In the genomic region with DNA sequence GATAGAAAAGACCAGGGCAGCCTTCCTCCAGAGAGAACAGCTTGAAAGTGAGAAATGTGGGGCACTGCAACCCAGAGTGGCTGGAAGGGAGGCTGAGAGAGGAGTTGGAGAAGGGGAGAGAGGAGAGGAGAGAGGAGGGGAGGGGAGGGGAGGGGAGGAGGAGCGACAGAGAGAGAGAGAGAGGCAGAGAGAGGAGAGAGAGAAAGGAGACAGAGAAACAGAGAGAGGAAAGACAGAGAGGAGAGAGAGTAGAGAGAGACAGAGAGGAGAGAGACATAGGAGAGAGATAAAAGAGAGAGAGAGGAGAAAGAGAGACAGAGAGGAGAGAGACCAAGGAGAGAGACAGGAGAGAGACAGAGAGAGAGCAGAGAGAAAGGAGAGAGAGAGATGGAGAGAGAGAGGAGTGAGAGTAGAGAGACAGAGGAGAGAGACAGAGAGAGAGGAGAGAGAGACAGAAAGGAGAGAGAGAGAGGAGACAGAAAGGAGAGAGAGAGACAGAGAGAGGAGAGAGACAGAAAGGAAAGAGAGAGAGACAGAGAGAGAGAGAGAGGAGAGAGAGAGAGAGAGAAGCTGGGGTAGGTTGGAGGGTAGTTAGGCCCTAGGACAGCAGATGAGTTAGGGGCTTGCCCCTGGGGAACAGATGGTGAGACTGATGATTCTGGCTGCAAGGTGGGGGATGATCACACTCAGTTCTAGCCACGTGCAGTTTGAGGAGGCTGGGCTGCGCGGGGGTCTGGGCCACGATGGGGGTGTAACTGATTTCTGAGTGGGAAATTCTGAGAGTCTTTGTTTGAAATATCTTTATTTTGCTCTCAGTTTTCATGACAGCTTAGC, we compare ENCODE assay signal across 14 cellular contexts. TPM values are rescaled to one million over a fixed set of nuclear protein-coding genes. Genes with fewer than 3 reads are reported as not detected.
A peak's percentile ranks its signal among the peaks of the same experiment; 100 is the strongest.
DNase-seq lines count a peak whose midpoint lies in the region; ATAC-seq and TF ChIP-seq lines count a peak whose summit lies in the region.
"Had no signal": no experiment of that assay in that cellular context is flagged by ENCODE, and none has a peak within 500 bp of the region (broad histone marks: within the 10 kb centered on the region; RNA-seq: fewer than 3 reads in every experiment).

No MANE protein-coding gene starts in this region.

- H3K27me3 Mint-ChIP-seq in activated T-helper 2 cell treated with anti-CD3 and anti-CD28 coated beads, Interferon-gamma antibody, Interleukin-2, Interleukin-4, amounts not matched to agents 10 μg/mL and 5 μg/mL and 100 μg/mL, durations not matched to agents 14 hours and 24 hours and 36 hours (ENCODE audit: low read depth): no peaks in the 10 kb centered on the region

- peak overlapping the region; percentile 31 for H3K27ac Mint-ChIP-seq in activated T-helper 2 cell treated with anti-CD3 and anti-CD28 coated beads, Interferon-gamma antibody, Interleukin-2, Interleukin-4, amounts not matched to agents 10 μg/mL and 5 μg/mL and 100 μg/mL, durations not matched to agents 14 hours and 24 hours and 36 hours

- H3K23ac ChIP-seq in mesenchymal stem cell (ENCODE audit: low read length in 2 of 2): no peak overlapping the region

- H4K8ac ChIP-seq in mesenchymal stem cell (ENCODE audit: low read length): no peak overlapping the region

- H3K14ac ChIP-seq in mesenchymal stem cell (ENCODE audit: low read length in 2 of 2): no peak overlapping the region

- no peak overlapping the region for H3K4me2 ChIP-seq in mesenchymal stem cell (ENCODE audit: low read length, poor library complexity, severe bottlenecking)
- H3K4me2 ChIP-seq: BLaER1 treated with 17β-estradiol and CSF1 and Interleukin-3, amounts not matched to agents 10 nM and 100 nM had no signal

- H3K79me1 ChIP-seq in mesenchymal stem cell (replicated peaks; ENCODE audit: low read length, poor library complexity, severe bottlenecking): peaks cover 2% of the 10 kb centered on the region

- DNase-seq in left ventricle myocardium inferior (peak; percentile 8), right cardiac atrium (no peak), mesenchymal stem cell (peak; percentile 47), aorta (peak; percentile 14 to 21), NCI-H446 treated with DMSO at 0.1 percent for 48 hours (lab: John Stamatoyannopoulos, UW) (no peak), GDM1 (lab: John Stamatoyannopoulos, UW) (no peak)
- no peak for DNase-seq in activated T-helper 2 cell treated with anti-CD3 and anti-CD28 coated beads, Interferon-gamma antibody, Interleukin-2, Interleukin-4, amounts not matched to agents 10 μg/mL and 5 μg/mL and 100 μg/mL, durations not matched to agents 14 hours and 24 hours and 36 hours (ENCODE audit: low spot score)
- DNase-seq: gastrocnemius medialis, kidney glomerular epithelial cell, occipital lobe had no signal

- H2AK5ac ChIP-seq in mesenchymal stem cell (ENCODE audit: low read length, severe bottlenecking): no peak overlapping the region

- H3K27ac ChIP-seq in left ventricle myocardium inferior (replicated peaks) (no peak overlapping the region), right cardiac atrium (ENCODE audit: low read length) (no peak overlapping the region), mesenchymal stem cell (ENCODE audit: low read length, poor library complexity, severe bottlenecking) (no peak overlapping the region), aorta (ENCODE audit: low read depth in 1 of 2, low read length in 2 of 2) (no peak overlapping the region)
- H3K27ac ChIP-seq: gastrocnemius medialis, spleen had no signal

- H3K36me3 ChIP-seq in left ventricle myocardium inferior (no peaks in the 10 kb centered on the region), mesenchymal stem cell (ENCODE audit: control insufficient read depth in 1 of 2, insufficient read depth in 2 of 2, low read depth in 1 of 2, low read length in 2 of 2) (no peaks in the 10 kb centered on the region), aorta (ENCODE audit: control insufficient read depth in 1 of 2, insufficient read depth in 2 of 2, low read length in 1 of 2) (no peaks in the 10 kb centered on the region)
- H3K36me3 ChIP-seq: BLaER1 treated with 17β-estradiol and CSF1 and Interleukin-3, amounts not matched to agents 10 nM and 100 nM; gastrocnemius medialis; spleen had no signal

- H3K4ac ChIP-seq in mesenchymal stem cell (ENCODE audit: low read depth in 1 of 2, low read length in 2 of 2): no peak overlapping the region

- no peak overlapping the region for H2BK5ac ChIP-seq in mesenchymal stem cell (ENCODE audit: low read depth, low read length, poor library complexity, severe bottlenecking)

- no peak overlapping the region for H2BK15ac ChIP-seq in mesenchymal stem cell (ENCODE audit: low read depth, poor library complexity, severe bottlenecking)

- H2BK12ac ChIP-seq in mesenchymal stem cell (ENCODE audit: low read length in 2 of 2): no peak overlapping the region

- intact Hi-C loops in left ventricle myocardium inferior (cut with micrococcal nuclease): loop anchor here (5.0 kb wide), 1 partner anchor 144 kb away; no protein-coding TSS in a partner anchor
- intact Hi-C loops in right cardiac atrium (cut with DNase I): loop anchor here in 3 of 4 donors (5.0 to 10.0 kb wide), 3 partner anchors 132 to 154 kb away; partner anchors contain the start of genes FRMD8 (in 1 of the 3) and SLC25A45 (in 1 of the 3)
- intact Hi-C loops in activated T-helper 2 cell treated with anti-CD3 and anti-CD28 coated beads, Interferon-gamma antibody, Interleukin-2, Interleukin-4, amounts not matched to agents 10 μg/mL and 5 μg/mL and 100 μg/mL, durations not matched to agents 14 hours and 24 hours and 36 hours (cut with micrococcal nuclease): no loop called here
- intact Hi-C loops in aorta (cut with DNase I): loop anchor here in 1 of 2 donors (5.0 kb wide), 1 partner anchor 149 kb away; no protein-coding TSS in a partner anchor

- H3K4me1 Mint-ChIP-seq in activated T-helper 2 cell treated with anti-CD3 and anti-CD28 coated beads, Interferon-gamma antibody, Interleukin-2, Interleukin-4, amounts not matched to agents 10 μg/mL and 5 μg/mL and 100 μg/mL, durations not matched to agents 14 hours and 24 hours and 36 hours (ENCODE audit: low read depth): peaks cover 3% of the 10 kb centered on the region

- H3K4me1 ChIP-seq in left ventricle myocardium inferior (no peaks in the 10 kb centered on the region), right cardiac atrium (ENCODE audit: control insufficient read depth, insufficient read depth, low read length) (no peaks in the 10 kb centered on the region), mesenchymal stem cell (ENCODE audit: control insufficient read depth, insufficient read depth, low read depth, low read length) (no peaks in the 10 kb centered on the region), aorta (ENCODE audit: control insufficient read depth in 1 of 2, insufficient read depth in 2 of 2, low read length in 2 of 2) (no peaks in the 10 kb centered on the region)
- H3K4me1 ChIP-seq: gastrocnemius medialis, spleen had no signal

- no peak overlapping the region for H3K4me3 ChIP-seq in left ventricle myocardium inferior
- H3K4me3 ChIP-seq in right cardiac atrium (ENCODE audit: low read length): no peak overlapping the region
- H3K4me3 ChIP-seq in mesenchymal stem cell (ENCODE audit: insufficient read depth in 1 of 2, low read depth in 1 of 2, low read length in 2 of 2): no peak overlapping the region
- no peak overlapping the region for H3K4me3 ChIP-seq in aorta (ENCODE audit: low read length in 2 of 2)
- H3K4me3 ChIP-seq: BLaER1 treated with 17β-estradiol and CSF1 and Interleukin-3, amounts not matched to agents 10 nM and 100 nM; gastrocnemius medialis; spleen had no signal

- H3K4me3 Mint-ChIP-seq in activated T-helper 2 cell treated with anti-CD3 and anti-CD28 coated beads, Interferon-gamma antibody, Interleukin-2, Interleukin-4, amounts not matched to agents 10 μg/mL and 5 μg/mL and 100 μg/mL, durations not matched to agents 14 hours and 24 hours and 36 hours (ENCODE audit: low read depth): no peak overlapping the region

- WGBS in right cardiac atrium: 66% methylated on average over 5 of the region's 5 CpGs
- 75% methylated on average over 5 of the region's 5 CpGs for WGBS in mesenchymal stem cell
- WGBS in aorta, 2 donors: 59 to 70% methylated on average over 5 of the region's 5 CpGs

- H3K9ac ChIP-seq in mesenchymal stem cell (ENCODE audit: low read length): peak overlapping the region; percentile 38
- H3K9ac ChIP-seq: BLaER1 treated with 17β-estradiol and CSF1 and Interleukin-3, amounts not matched to agents 10 nM and 100 nM had no signal

- no peak for ATAC-seq in right cardiac atrium
- ATAC-seq in aorta (ENCODE audit: low FRiP score): no peak
- ATAC-seq in GM18511 (IDR thresholded peaks at IDR 0.05; ENCODE audit: unreplicated experiment): no peak
- ATAC-seq: activated CD4-positive, CD25-positive, alpha-beta regulatory T cell treated with anti-CD3 and anti-CD28 coated beads, Interleukin-2, amount 50 U/mL, for 24 hours; gastrocnemius medialis had no signal

- H3K36me3 Mint-ChIP-seq in activated T-helper 2 cell treated with anti-CD3 and anti-CD28 coated beads, Interferon-gamma antibody, Interleukin-2, Interleukin-4, amounts not matched to agents 10 μg/mL and 5 μg/mL and 100 μg/mL, durations not matched to agents 14 hours and 24 hours and 36 hours (ENCODE audit: low read depth): no peaks in the 10 kb centered on the region

- no peaks in the 10 kb centered on the region for H3K9me3 ChIP-seq in left ventricle myocardium inferior (replicated peaks)
- no peaks in the 10 kb centered on the region for H3K9me3 ChIP-seq in right cardiac atrium (ENCODE audit: control insufficient read depth, low read length)
- no peaks in the 10 kb centered on the region for H3K9me3 ChIP-seq in mesenchymal stem cell (ENCODE audit: control insufficient read depth, low read length)
- H3K9me3 ChIP-seq in aorta (ENCODE audit: control insufficient read depth, low read length): no peaks in the 10 kb centered on the region
- H3K9me3 ChIP-seq: BLaER1 treated with 17β-estradiol and CSF1 and Interleukin-3, amounts not matched to agents 10 nM and 100 nM; gastrocnemius medialis; spleen had no signal

- TF ChIP-seq CTCF in left ventricle myocardium inferior (IDR thresholded peaks at IDR 0.05; ENCODE audit: borderline replicate concordance): no peak

- no peak overlapping the region for H3K18ac ChIP-seq in mesenchymal stem cell (ENCODE audit: low read depth in 1 of 2, low read length in 2 of 2)

- H3K27me3 ChIP-seq in left ventricle myocardium inferior (ENCODE audit: low read depth) (no peaks in the 10 kb centered on the region), right cardiac atrium (ENCODE audit: control insufficient read depth, insufficient read depth) (no peaks in the 10 kb centered on the region), mesenchymal stem cell (ENCODE audit: control insufficient read depth in 1 of 2, insufficient read depth in 1 of 2, low read length in 2 of 2) (no peaks in the 10 kb centered on the region), aorta (ENCODE audit: control insufficient read depth in 1 of 2, insufficient read depth in 2 of 2, low read length in 1 of 2) (no peaks in the 10 kb centered on the region)
- H3K27me3 ChIP-seq: BLaER1 treated with 17β-estradiol and CSF1 and Interleukin-3, amounts not matched to agents 10 nM and 100 nM; gastrocnemius medialis; spleen had no signal

- no peak overlapping the region for H2BK120ac ChIP-seq in mesenchymal stem cell (ENCODE audit: low read depth, low read length)

- H3K9me3 Mint-ChIP-seq in activated T-helper 2 cell treated with anti-CD3 and anti-CD28 coated beads, Interferon-gamma antibody, Interleukin-2, Interleukin-4, amounts not matched to agents 10 μg/mL and 5 μg/mL and 100 μg/mL, durations not matched to agents 14 hours and 24 hours and 36 hours: no peaks in the 10 kb centered on the region

- no peak overlapping the region for H2AFZ ChIP-seq in mesenchymal stem cell (ENCODE audit: low read depth, low read length)

- no peak overlapping the region for H4K91ac ChIP-seq in mesenchymal stem cell (ENCODE audit: low read length)

RNA-seq across cellular contexts. Expression of gene SCYL1, which starts 8.5 kb away (rescaled TPM):
- 60.2 TPM for total RNA-seq in left ventricle myocardium inferior
- total RNA-seq in right cardiac atrium: 10 to 100 TPM; 59.9 to 65.2 (median 62.8) TPM
- 56.6 TPM for polyA plus RNA-seq in right cardiac atrium
- total RNA-seq in activated T-helper 2 cell treated with anti-CD3 and anti-CD28 coated beads, Interferon-gamma antibody, Interleukin-2, Interleukin-4, amounts not matched to agents 10 μg/mL and 5 μg/mL and 100 μg/mL, durations not matched to agents 14 hours and 24 hours and 36 hours: 94.4 and 95.8 TPM in 2 replicates
- 114 TPM for polyA plus RNA-seq in mesenchymal stem cell (2013, experiment 1 of 2)
- 115 TPM for polyA plus RNA-seq in mesenchymal stem cell (2013, experiment 2 of 2)
- 10 to 100 TPM; 74.0 to 74.4 TPM for total RNA-seq in aorta
- 10 to 100 TPM; 31.3 to 98.9 TPM for polyA plus RNA-seq in aorta

RNA-seq across cellular contexts. Expression of gene MALAT1, which starts 17.5 kb away (rescaled TPM):
- 6,576 TPM for total RNA-seq in left ventricle myocardium inferior
- 1,000 to 10,000 TPM; 3,773 to 5,353 (median 5,000) TPM for total RNA-seq in right cardiac atrium
- 1,948 TPM for polyA plus RNA-seq in right cardiac atrium
- total RNA-seq in activated T-helper 2 cell treated with anti-CD3 and anti-CD28 coated beads, Interferon-gamma antibody, Interleukin-2, Interleukin-4, amounts not matched to agents 10 μg/mL and 5 μg/mL and 100 μg/mL, durations not matched to agents 14 hours and 24 hours and 36 hours: 4,338 and 4,347 TPM in 2 replicates
- 972 TPM for polyA plus RNA-seq in mesenchymal stem cell (2013, experiment 1 of 2)
- 756 TPM for polyA plus RNA-seq in mesenchymal stem cell (2013, experiment 2 of 2)
- over 10,000 TPM; 16,103 to 18,225 TPM for total RNA-seq in aorta
- 100 to 1,000 TPM; 228 to 370 TPM for polyA plus RNA-seq in aorta

RNA-seq across cellular contexts. Expression of gene LTBP3, which starts 41.8 kb away (rescaled TPM):
- 80.3 TPM for total RNA-seq in left ventricle myocardium inferior
- 100 to 1,000 TPM; 128 to 161 (median 140) TPM for total RNA-seq in right cardiac atrium
- polyA plus RNA-seq in right cardiac atrium: 60.2 TPM
- 85.3 and 86.4 TPM in 2 replicates for total RNA-seq in activated T-helper 2 cell treated with anti-CD3 and anti-CD28 coated beads, Interferon-gamma antibody, Interleukin-2, Interleukin-4, amounts not matched to agents 10 μg/mL and 5 μg/mL and 100 μg/mL, durations not matched to agents 14 hours and 24 hours and 36 hours
- polyA plus RNA-seq in mesenchymal stem cell (2013, experiment 1 of 2): 52.8 TPM
- polyA plus RNA-seq in mesenchymal stem cell (2013, experiment 2 of 2): 46.9 TPM
- 100 to 1,000 TPM; 280 to 473 TPM for total RNA-seq in aorta
- 100 to 1,000 TPM in 1 of 2 donors, 10 to 100 TPM in 1; 40.1 to 467 TPM for polyA plus RNA-seq in aorta

RNA-seq across cellular contexts. Expression of gene ZNRD2, which starts 53.9 kb away (rescaled TPM):
- total RNA-seq in left ventricle myocardium inferior (21.1 TPM), right cardiac atrium (10 to 100 TPM; 32.6 to 35.3 (median 34.9) TPM), aorta (10 to 100 TPM; 21.7 to 29.3 TPM)
- polyA plus RNA-seq in right cardiac atrium (56.8 TPM), aorta (10 to 100 TPM; 37.1 to 42.5 TPM)
- total RNA-seq in activated T-helper 2 cell treated with anti-CD3 and anti-CD28 coated beads, Interferon-gamma antibody, Interleukin-2, Interleukin-4, amounts not matched to agents 10 μg/mL and 5 μg/mL and 100 μg/mL, durations not matched to agents 14 hours and 24 hours and 36 hours: 63.6 and 63.8 TPM in 2 replicates
- 64.9 TPM for polyA plus RNA-seq in mesenchymal stem cell (2013, experiment 1 of 2)
- polyA plus RNA-seq in mesenchymal stem cell (2013, experiment 2 of 2): 59.8 TPM

RNA-seq across cellular contexts. Expression of gene FAM89B, which starts 56.0 kb away (rescaled TPM):
- total RNA-seq in left ventricle myocardium inferior (40.9 TPM), right cardiac atrium (10 to 100 TPM; 40.5 to 46.6 (median 45.9) TPM), aorta (10 to 100 TPM; 49.5 to 64.3 TPM)
- polyA plus RNA-seq in right cardiac atrium (43.0 TPM), aorta (10 to 100 TPM; 67.5 to 83.4 TPM)
- total RNA-seq in activated T-helper 2 cell treated with anti-CD3 and anti-CD28 coated beads, Interferon-gamma antibody, Interleukin-2, Interleukin-4, amounts not matched to agents 10 μg/mL and 5 μg/mL and 100 μg/mL, durations not matched to agents 14 hours and 24 hours and 36 hours: 31.5 and 32.0 TPM in 2 replicates
- polyA plus RNA-seq in mesenchymal stem cell (2013, experiment 1 of 2): 50.0 TPM
- polyA plus RNA-seq in mesenchymal stem cell (2013, experiment 2 of 2): 53.5 TPM

Comparison
In these comparisons a context has a peak if more than half of its experiments do, and no peak if none do; other contexts are left out.
1. DNase-seq: peak in left ventricle myocardium inferior (single experiment), mesenchymal stem cell (single experiment) and aorta (2 of 2); none in right cardiac atrium (0 of 3), activated T-helper 2 cell treated with anti-CD3 and anti-CD28 coated beads, Interferon-gamma antibody, Interleukin-2, Interleukin-4, amounts not matched to agents 10 μg/mL and 5 μg/mL and 100 μg/mL, durations not matched to agents 14 hours and 24 hours and 36 hours (single experiment), NCI-H446 treated with DMSO at 0.1 percent for 48 hours (single experiment) and GDM1 (single experiment).